In genomic region chr9:257957-258356, GRCh38 we compare ENCODE assay signal across 24 cellular contexts. TPM values are rescaled to one million over a fixed set of nuclear protein-coding genes. Genes with fewer than 3 reads are reported as not detected.
DNase-seq lines count a peak whose midpoint lies in the region; ATAC-seq and TF ChIP-seq lines count a peak whose summit lies in the region.
"Had no signal": no experiment of that assay in that cellular context is flagged by ENCODE, and none has a peak within 500 bp of the region (broad histone marks: within the 10 kb centered on the region; RNA-seq: fewer than 3 reads in every experiment).

No MANE protein-coding gene starts in this region.

- no peak overlapping the region for H2BK5ac ChIP-seq in neuronal stem cell (ENCODE audit: low read length)

- no peaks in the 10 kb centered on the region for H3K79me1 ChIP-seq in neuronal stem cell (ENCODE audit: low read depth, low read length)

- peaks cover 3% of the 10 kb centered on the region for H3K4me1 Mint-ChIP-seq in activated CD4-positive, alpha-beta T cell treated with anti-CD3 and anti-CD28 coated beads, Interleukin-2, amount 10 ng/mL, durations not matched to agents 24 days and 14 days
- peaks cover 9% of the 10 kb centered on the region for H3K4me1 Mint-ChIP-seq in activated CD4-positive, alpha-beta T cell treated with anti-CD3 and anti-CD28 coated beads, Interleukin-2, amount 10 ng/mL, durations not matched to agents 7 days and 5 days
- peaks cover 16 to 21% of the 10 kb centered on the region in 2 donors for H3K4me1 Mint-ChIP-seq in immature natural killer cell

- no peak overlapping the region for H3K27ac Mint-ChIP-seq in activated CD4-positive, alpha-beta T cell treated with anti-CD3 and anti-CD28 coated beads, Interleukin-2, amount 10 ng/mL, durations not matched to agents 24 days and 14 days
- no peak overlapping the region for H3K27ac Mint-ChIP-seq in activated CD4-positive, alpha-beta T cell treated with anti-CD3 and anti-CD28 coated beads, Interleukin-2, amount 10 ng/mL, durations not matched to agents 7 days and 5 days
- peak overlapping the region in 2 of 6 donors; percentile 4 to 69 for H3K27ac Mint-ChIP-seq in immature natural killer cell

- H3K27ac ChIP-seq in hepatocyte: no peak overlapping the region
- no peak overlapping the region for H3K27ac ChIP-seq in upper lobe of right lung
- no peak overlapping the region for H3K27ac ChIP-seq in neuronal stem cell (replicated peaks; ENCODE audit: low read length)
- H3K27ac ChIP-seq: 22Rv1, C4-2B, cardiac muscle cell, dorsolateral prefrontal cortex, GM23248, ovary, skin epidermis had no signal

- H4K8ac ChIP-seq in neuronal stem cell (ENCODE audit: low read depth, low read length): no peak overlapping the region

- H3K4me3 Mint-ChIP-seq in activated CD4-positive, alpha-beta T cell treated with anti-CD3 and anti-CD28 coated beads, Interleukin-2, amount 10 ng/mL, durations not matched to agents 24 days and 14 days: no peak overlapping the region
- H3K4me3 Mint-ChIP-seq in activated CD4-positive, alpha-beta T cell treated with anti-CD3 and anti-CD28 coated beads, Interleukin-2, amount 10 ng/mL, durations not matched to agents 7 days and 5 days: no peak overlapping the region
- H3K4me3 Mint-ChIP-seq in immature natural killer cell: no peak overlapping the region

- H3K27me3 Mint-ChIP-seq in activated CD4-positive, alpha-beta T cell treated with anti-CD3 and anti-CD28 coated beads, Interleukin-2, amount 10 ng/mL, durations not matched to agents 24 days and 14 days: peaks cover 8% of the 10 kb centered on the region
- H3K27me3 Mint-ChIP-seq in activated CD4-positive, alpha-beta T cell treated with anti-CD3 and anti-CD28 coated beads, Interleukin-2, amount 10 ng/mL, durations not matched to agents 7 days and 5 days: peaks cover 7% of the 10 kb centered on the region
- H3K27me3 Mint-ChIP-seq in immature natural killer cell (ENCODE audit: low read depth in 3 of 3): no peaks in the 10 kb centered on the region

- peak; percentile 36 for DNase-seq in activated CD4-positive, alpha-beta T cell treated with anti-CD3 and anti-CD28 coated beads, Interleukin-2, amount 10 ng/mL, durations not matched to agents 24 days and 14 days
- DNase-seq in activated CD4-positive, alpha-beta T cell treated with anti-CD3 and anti-CD28 coated beads, Interleukin-2, amount 10 ng/mL, durations not matched to agents 7 days and 5 days: no peak
- peak; percentile 56 for DNase-seq in SIG-M5 (lab: John Stamatoyannopoulos, UW)
- DNase-seq in hepatocyte (ENCODE audit: low spot score): peak; percentile 13
- DNase-seq in upper lobe of right lung: no peak
- no peak for DNase-seq in neuronal stem cell (ENCODE audit: low spot score)
- DNase-seq in immature natural killer cell: no peak
- DNase-seq in NCI-H1105 treated with DMSO at 0.1 percent for 48 hours (lab: John Stamatoyannopoulos, UW): no peak
- DNase-seq: activated CD4-positive, CD25-positive, alpha-beta regulatory T cell treated with anti-CD3 and anti-CD28 coated beads, Interleukin-2, amount 50 U/mL, for 72 hours; adrenal gland; DMS153; dorsolateral prefrontal cortex; GM23248; NCI-H1048; NCI-H2081; NCI-H446 treated with DMSO at 0.1 percent for 48 hours; NK-92 treated with Interleukin-12 subunit alpha and Interleukin-12 subunit beta, amount 100 ng/mL, for 24 hours; ovary; stimulated activated CD4-positive, alpha-beta T cell treated with anti-CD3 and anti-CD28 coated beads, Interleukin-4, amount 100 ng/mL, for 4 hours had no signal

- H2BK12ac ChIP-seq in neuronal stem cell (ENCODE audit: low read length): no peak overlapping the region

- H4K91ac ChIP-seq in neuronal stem cell (ENCODE audit: low read depth, low read length, poor library complexity): no peak overlapping the region

- H3K23ac ChIP-seq in neuronal stem cell (ENCODE audit: low read depth, low read length, poor library complexity): no peak overlapping the region

- peaks cover 4% of the 10 kb centered on the region for H3K9me3 Mint-ChIP-seq in activated CD4-positive, alpha-beta T cell treated with anti-CD3 and anti-CD28 coated beads, Interleukin-2, amount 10 ng/mL, durations not matched to agents 24 days and 14 days
- peaks cover 2% of the 10 kb centered on the region for H3K9me3 Mint-ChIP-seq in activated CD4-positive, alpha-beta T cell treated with anti-CD3 and anti-CD28 coated beads, Interleukin-2, amount 10 ng/mL, durations not matched to agents 7 days and 5 days
- no peaks in the 10 kb centered on the region for H3K9me3 Mint-ChIP-seq in immature natural killer cell

- H2BK120ac ChIP-seq in neuronal stem cell (ENCODE audit: low read depth, low read length): no peak overlapping the region

- H3K9me2 ChIP-seq in hepatocyte (replicated peaks; ENCODE audit: insufficient read depth): no peaks in the 10 kb centered on the region

- H3K36me3 ChIP-seq in hepatocyte (replicated peaks; ENCODE audit: insufficient read depth, low read depth) (no peaks in the 10 kb centered on the region), upper lobe of right lung (no peaks in the 10 kb centered on the region), neuronal stem cell (replicated peaks in 1 of 2; ENCODE audit: control insufficient read depth in 2 of 2, insufficient read depth in 2 of 2, low read length in 2 of 2) (no peaks in the 10 kb centered on the region)
- H3K36me3 ChIP-seq: adrenal gland, cardiac muscle cell, ovary had no signal

- no peak overlapping the region for H3K4ac ChIP-seq in neuronal stem cell (ENCODE audit: low read length)

- H3K36me3 Mint-ChIP-seq in activated CD4-positive, alpha-beta T cell treated with anti-CD3 and anti-CD28 coated beads, Interleukin-2, amount 10 ng/mL, durations not matched to agents 24 days and 14 days (ENCODE audit: low read depth): peaks cover 5% of the 10 kb centered on the region
- peaks cover 6% of the 10 kb centered on the region for H3K36me3 Mint-ChIP-seq in activated CD4-positive, alpha-beta T cell treated with anti-CD3 and anti-CD28 coated beads, Interleukin-2, amount 10 ng/mL, durations not matched to agents 7 days and 5 days (ENCODE audit: low read depth)
- H3K36me3 Mint-ChIP-seq in immature natural killer cell: peaks cover 0 to 5% (median 0%) of the 10 kb centered on the region in 3 donors

- intact Hi-C loops in activated CD4-positive, alpha-beta T cell treated with anti-CD3 and anti-CD28 coated beads, Interleukin-2, amount 10 ng/mL, durations not matched to agents 24 days and 14 days (cut with micrococcal nuclease): no loop called here
- intact Hi-C loops in upper lobe of right lung (cut with DNase I): no loop called here

- H2BK15ac ChIP-seq in neuronal stem cell (ENCODE audit: low read length): no peak overlapping the region

- no peaks in the 10 kb centered on the region for H3K79me2 ChIP-seq in hepatocyte

- H3K27me3 ChIP-seq in hepatocyte (no peaks in the 10 kb centered on the region), upper lobe of right lung (no peaks in the 10 kb centered on the region), neuronal stem cell (ENCODE audit: control insufficient read depth in 3 of 3, insufficient read depth in 3 of 3, low read depth in 1 of 3, low read length in 3 of 3) (peaks cover 0 to 3% (median 0%) of the 10 kb centered on the region in 3 experiments)
- H3K27me3 ChIP-seq: adrenal gland, cardiac muscle cell, ovary had no signal

- peak; percentile 97 for ATAC-seq in upper lobe of right lung
- ATAC-seq: Right ventricle myocardium inferior had no signal

- no peak overlapping the region for H3K14ac ChIP-seq in neuronal stem cell (ENCODE audit: low read length)

- H2AFZ ChIP-seq in hepatocyte (no peak overlapping the region), neuronal stem cell (ENCODE audit: low read length) (no peak overlapping the region)
- H2AFZ ChIP-seq: GM23248 had no signal

- no peak overlapping the region for H3K18ac ChIP-seq in neuronal stem cell (ENCODE audit: low read length)

- no peaks in the 10 kb centered on the region for H4K20me1 ChIP-seq in hepatocyte (ENCODE audit: insufficient read depth, poor library complexity, severe bottlenecking)

- POLR2A ChIA-PET in activated CD4-positive, alpha-beta T cell treated with anti-CD3 and anti-CD28 coated beads, Interleukin-2, amount 10 ng/mL, durations not matched to agents 7 days and 5 days (lab: Charles Lee): no interaction called here

- H3K4me3 ChIP-seq in hepatocyte (no peak overlapping the region), upper lobe of right lung (no peak overlapping the region), neuronal stem cell (ENCODE audit: low read length in 2 of 2) (no peak overlapping the region)
- H3K4me3 ChIP-seq: adrenal gland, cardiac muscle cell, dorsolateral prefrontal cortex, GM23248, ovary, skin epidermis had no signal

- WGBS in hepatocyte (ENCODE audit: low lambda C conversion rate, missing lambda C conversion rate): 61% methylated on average over 1 of the region's 1 CpG
- no CpG with 5 or more reads among the region's 1 CpG for WGBS in neuronal stem cell (ENCODE audit: extremely low coverage in 2 of 2, insufficient read length in 2 of 2, insufficient replicate concordance in 1 of 2), 2 donors

- no peak overlapping the region for H3K4me2 ChIP-seq in hepatocyte
- H3K4me2 ChIP-seq in neuronal stem cell (ENCODE audit: insufficient read depth, low read length, poor library complexity, severe bottlenecking): no peak overlapping the region

- H3K9me3 ChIP-seq in hepatocyte (ENCODE audit: low read depth) (no peaks in the 10 kb centered on the region), upper lobe of right lung (no peaks in the 10 kb centered on the region), neuronal stem cell (replicated peaks in 1 of 2; ENCODE audit: control insufficient read depth in 2 of 2, insufficient read depth in 1 of 2, low read depth in 1 of 2, low read length in 2 of 2) (no peaks in the 10 kb centered on the region)
- H3K9me3 ChIP-seq: adrenal gland, ovary had no signal

- H2AK5ac ChIP-seq in neuronal stem cell (ENCODE audit: low read depth, low read length): no peak overlapping the region

- CTCF ChIA-PET in activated CD4-positive, alpha-beta T cell treated with anti-CD3 and anti-CD28 coated beads, Interleukin-2, amount 10 ng/mL, durations not matched to agents 7 days and 5 days (lab: Charles Lee): interaction anchor here (0.6 to 1.9 kb wide), 5 partner anchors 10 to 170 kb away, joined by 3 to 6 read pairs (median 3); no protein-coding TSS in a partner anchor

- no peaks in the 10 kb centered on the region for H3K4me1 ChIP-seq in hepatocyte (ENCODE audit: insufficient read depth)
- H3K4me1 ChIP-seq in upper lobe of right lung: no peaks in the 10 kb centered on the region
- no peaks in the 10 kb centered on the region for H3K4me1 ChIP-seq in neuronal stem cell (ENCODE audit: control insufficient read depth in 2 of 2, insufficient read depth in 1 of 2, low read depth in 1 of 2, low read length in 2 of 2)

- TF ChIP-seq CTCF in hepatocyte (IDR thresholded peaks at IDR 0.05; ENCODE audit: poor library complexity) (no peak), upper lobe of right lung (IDR thresholded peaks at IDR 0.05) (no peak)

- no peak overlapping the region for H3K9ac ChIP-seq in neuronal stem cell (ENCODE audit: low read depth, low read length, poor library complexity)
- H3K9ac ChIP-seq: GM23248 had no signal

RNA-seq across cellular contexts. Expression of gene DOCK8, which starts 43.3 kb away (rescaled TPM):
- 121 TPM in 2 replicates for total RNA-seq in activated CD4-positive, alpha-beta T cell treated with anti-CD3 and anti-CD28 coated beads, Interleukin-2, amount 10 ng/mL, durations not matched to agents 24 days and 14 days
- 100 to 1,000 TPM; 270 to 283 TPM for total RNA-seq in activated CD4-positive, alpha-beta T cell treated with anti-CD3 and anti-CD28 coated beads, Interleukin-2, amount 10 ng/mL, durations not matched to agents 7 days and 5 days
- total RNA-seq in hepatocyte (5.1 and 6.6 TPM in 2 replicates), upper lobe of right lung (83.4 TPM)
- polyA plus RNA-seq in hepatocyte (3.0 and 6.5 TPM in 2 replicates), immature natural killer cell (10 to 100 TPM; 15.3 to 81.9 (median 25.7) TPM)
- 0.17 TPM for polyA plus RNA-seq in neuronal stem cell (2013, experiment 1 of 2)
- 0.26 TPM for polyA plus RNA-seq in neuronal stem cell (2013, experiment 2 of 2)
- total RNA-seq: cardiac muscle cell, GM23248 had no signal
- polyA plus RNA-seq: GM23248 had no signal

Comparison
In these comparisons a context has a peak if more than half of its experiments do, and no peak if none do; other contexts are left out.
1. DNase-seq: peak in activated CD4-positive, alpha-beta T cell treated with anti-CD3 and anti-CD28 coated beads, Interleukin-2, amount 10 ng/mL, durations not matched to agents 24 days and 14 days (single experiment), SIG-M5 (single experiment) and hepatocyte (single experiment); none in activated CD4-positive, alpha-beta T cell treated with anti-CD3 and anti-CD28 coated beads, Interleukin-2, amount 10 ng/mL, durations not matched to agents 7 days and 5 days (single experiment), upper lobe of right lung (single experiment), neuronal stem cell (single experiment), immature natural killer cell (0 of 3) and NCI-H1105 treated with DMSO at 0.1 percent for 48 hours (single experiment).
2. RNA of gene DOCK8, which starts 43.3 kb away (total RNA-seq): 270 to 283 TPM in activated CD4-positive, alpha-beta T cell treated with anti-CD3 and anti-CD28 coated beads, Interleukin-2, amount 10 ng/mL, durations not matched to agents 7 days and 5 days, 121 TPM in activated CD4-positive, alpha-beta T cell treated with anti-CD3 and anti-CD28 coated beads, Interleukin-2, amount 10 ng/mL, durations not matched to agents 24 days and 14 days and 83.4 TPM in upper lobe of right lung (single experiment); 5.1 to 6.6 TPM in hepatocyte; every median in the first group is over 10 times any median in the second.